In genomic region chr1:28921286-28921869, GRCh38 we compare ENCODE assay signal across 1 cellular context.
TF ChIP-seq lines count a peak whose summit lies in the region.

No MANE protein-coding gene starts in this region.

TF ChIP-seq in HEK293, 187 proteins besides CTCF, POLR2A, EP300 and RAD21 (continued from another document):
- no peak for TF ChIP-seq PRDM10 (tag by site-specific recombination; IDR thresholded peaks at IDR 0.05)
- TF ChIP-seq REPIN1 (tag by site-specific recombination; IDR thresholded peaks at IDR 0.05; ENCODE audit: low read depth): no peak
- TF ChIP-seq ZNF16 (tag by site-specific recombination; IDR thresholded peaks at IDR 0.05; ENCODE audit: low read depth): no peak
- TF ChIP-seq ZNF398 (tag by site-specific recombination; IDR thresholded peaks at IDR 0.05): no peak
- TF ChIP-seq ZNF624 (tag by site-specific recombination; IDR thresholded peaks at IDR 0.05): no peak
- TF ChIP-seq ATF2 (tag by site-specific recombination; IDR thresholded peaks at IDR 0.05; ENCODE audit: low read depth): peak; percentile 66; the same call in 1 of the 2 replicates
